Comparison of ENCODE assay signal across 23 cellular contexts in the genomic region with DNA sequence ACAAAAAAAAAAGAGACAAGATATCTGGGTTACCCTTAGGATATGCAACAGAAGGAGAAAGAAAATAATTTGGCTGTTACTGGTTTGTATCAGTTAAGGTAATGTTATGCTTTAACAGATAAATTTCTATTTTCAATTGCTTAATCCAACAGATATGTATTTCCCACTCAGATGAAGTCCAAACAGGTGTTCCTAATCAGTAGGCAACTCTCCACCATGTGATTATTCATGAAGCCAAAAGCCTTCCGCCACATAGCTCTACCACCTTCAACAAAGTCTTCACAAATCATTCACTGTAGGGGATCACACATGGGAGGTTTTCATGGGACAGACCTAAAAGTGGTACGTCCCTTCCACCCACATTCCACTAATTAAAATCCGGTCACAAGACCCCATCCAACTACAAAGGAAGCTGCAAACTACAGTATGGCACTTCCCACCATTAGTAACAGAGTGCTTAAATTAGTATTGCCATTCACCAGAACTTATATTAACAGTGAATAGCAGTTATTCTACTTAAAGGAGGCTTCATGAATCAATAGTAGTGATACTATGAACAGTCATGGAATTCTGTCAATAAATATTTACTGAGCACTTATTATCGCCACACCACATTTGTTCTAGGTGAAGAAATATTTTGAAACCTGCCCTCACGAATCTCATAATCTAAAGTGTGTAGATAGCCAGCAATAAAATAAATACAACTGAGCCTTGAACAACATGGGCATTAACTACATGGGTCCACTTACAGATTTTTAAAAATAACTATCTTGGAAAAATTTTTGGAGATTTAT.
A peak's percentile ranks its signal among the peaks of the same experiment; 100 is the strongest.
DNase-seq lines count a peak whose midpoint lies in the region; ATAC-seq, FAIRE-seq and TF ChIP-seq lines count a peak whose summit lies in the region.
"Had no signal": no experiment of that assay in that cellular context is flagged by ENCODE, and none has a peak within 500 bp of the region (broad histone marks: within the 10 kb centered on the region; RNA-seq: fewer than 3 reads in every experiment).

No MANE protein-coding gene starts in this region.

- no peak overlapping the region for H3K9ac ChIP-seq in H1 (replicated peaks in 1 of 4; ENCODE audit: extremely low read depth in 1 of 4, low read depth in 3 of 4, low read length in 3 of 4)
- H3K9ac ChIP-seq: BLaER1 had no signal

- no peak overlapping the region for H2BK20ac ChIP-seq in H1 (ENCODE audit: low read length)

- H2AFZ ChIP-seq in H1 (ENCODE audit: low read length): no peak overlapping the region
- H2AFZ ChIP-seq: PC-9 had no signal

- CTCF ChIA-PET in H1 (lab: Charles Lee; ENCODE audit: partially characterized antibody): interaction anchor here (0.6 kb wide), 1 partner anchor 34 kb away, joined by 3 read pairs; no protein-coding TSS in a partner anchor
- CTCF ChIA-PET in naive thymus-derived CD4-positive, alpha-beta T cell (lab: Charles Lee): no interaction called here

- TF ChIP-seq RAD21 in H1 (IDR thresholded peaks at IDR 0.05 in 1 of 2, conservative IDR thresholded peaks at IDR 0.05 in 1 of 2; ENCODE audit: low read depth in 2 of 2, low read length in 2 of 2): no peak

- H2BK15ac ChIP-seq in H1 (ENCODE audit: low read length): no peak overlapping the region

- H3K4ac ChIP-seq in H1 (replicated peaks; ENCODE audit: insufficient read length, low read depth, low read length): no peak overlapping the region

- peaks cover 0 to 1% of the 10 kb centered on the region in 2 experiments for H4K20me1 ChIP-seq in H1 (replicated peaks in 1 of 2; ENCODE audit: control insufficient read depth in 1 of 2, insufficient read depth in 2 of 2, low read length in 2 of 2)

- H3K27me3 ChIP-seq in H1 (replicated peaks in 1 of 4; ENCODE audit: control insufficient read depth in 3 of 4, extremely low read depth in 1 of 4, insufficient read depth in 3 of 4, low read length in 3 of 4): no peaks in the 10 kb centered on the region
- no peaks in the 10 kb centered on the region for H3K27me3 ChIP-seq in naive thymus-derived CD4-positive, alpha-beta T cell (ENCODE audit: control insufficient read depth in 2 of 2, insufficient read depth in 2 of 2, low read length in 2 of 2)
- H3K27me3 ChIP-seq: BLaER1 had no signal

- no peaks in the 10 kb centered on the region for H3K9me3 ChIP-seq in H1 (ENCODE audit: insufficient read depth in 2 of 2, low read depth in 1 of 2, low read length in 1 of 2)
- H3K9me3 ChIP-seq in naive thymus-derived CD4-positive, alpha-beta T cell (ENCODE audit: control insufficient read depth in 2 of 3, low read length in 3 of 3): no peaks in the 10 kb centered on the region
- H3K9me3 ChIP-seq: HAP-1 had no signal

- no peak overlapping the region for H4K8ac ChIP-seq in H1 (ENCODE audit: extremely low read depth, insufficient read depth, low read length)

- no peaks in the 10 kb centered on the region for H3K23me2 ChIP-seq in H1 (ENCODE audit: low read depth, low read length)

- H3K23ac ChIP-seq in H1 (ENCODE audit: insufficient read length): no peak overlapping the region

- no peaks in the 10 kb centered on the region for H3K27me3 Mint-ChIP-seq in naive thymus-derived CD4-positive, alpha-beta T cell
- H3K27me3 Mint-ChIP-seq: CD4-positive, alpha-beta memory T cell had no signal

- H3K9me3 Mint-ChIP-seq in naive thymus-derived CD4-positive, alpha-beta T cell: peaks cover 0 to 12% (median 5%) of the 10 kb centered on the region in 11 donors
- peaks cover 0 to 3% of the 10 kb centered on the region in 2 donors for H3K9me3 Mint-ChIP-seq in activated naive CD4-positive, alpha-beta T cell treated with anti-CD3 and anti-CD28 coated beads, Interleukin-2, amount 50 U/mL, for 72 hours

- DNase-seq in GM12892 (ENCODE audit: insufficient read length): no peak
- DNase-seq in H1 (ENCODE audit: low read depth in 1 of 2, low spot score in 2 of 2): no peak
- DNase-seq in naive thymus-derived CD4-positive, alpha-beta T cell: no peak
- DNase-seq in activated naive CD4-positive, alpha-beta T cell treated with anti-CD3 and anti-CD28 coated beads, Interleukin-2, amount 50 U/mL, for 72 hours (ENCODE audit: low spot score in 2 of 2): no peak
- DNase-seq in H4 (ENCODE audit: low spot score): no peak
- DNase-seq: CD4-positive, alpha-beta memory T cell; GF-D8; IMR-90; NCI-H1105; NCI-H146; NCI-H2029; NCI-H226; NCI-H510A treated with DMSO at 0.1 percent for 48 hours; NCI-H748 treated with DMSO at 0.1 percent for 48 hours; PC-9; SHP77 treated with DMSO at 0.1 percent for 48 hours; SW 1271 had no signal

- TF ChIP-seq POLR2A in GM12892 (IDR thresholded peaks at IDR 0.05; ENCODE audit: low read depth, low read length) (no peak), H1 (IDR thresholded peaks at IDR 0.05; ENCODE audit: control extremely low read depth in 1 of 2, low read depth in 2 of 2, low read length in 2 of 2) (no peak)

- POLR2A ChIA-PET in H1 (lab: Charles Lee; ENCODE audit: partially characterized antibody): interaction anchor here (0.8 kb wide), 1 partner anchor 299 kb away, joined by 3 read pairs; no protein-coding TSS in a partner anchor
- POLR2A ChIA-PET in naive thymus-derived CD4-positive, alpha-beta T cell (lab: Charles Lee): interaction anchor here (0.8 kb wide), 2 partner anchors 66 to 99 kb away, joined by 3 read pairs; no protein-coding TSS in a partner anchor

- peaks cover 5% of the 10 kb centered on the region; the same call in 1 of the 2 replicates for H3K79me1 ChIP-seq in H1 (ENCODE audit: low read depth, low read length)

- H2AK5ac ChIP-seq in H1 (ENCODE audit: low read depth, low read length): no peak overlapping the region

- TF ChIP-seq EP300 in H1 (IDR thresholded peaks at IDR 0.05; ENCODE audit: borderline replicate concordance in 1 of 2, low read depth in 2 of 2, low read length in 2 of 2): no peak

- H3K18ac ChIP-seq in H1 (ENCODE audit: extremely low read depth, low read length): 0 out of 2 replicates have a peak overlapping the region, but pooled peaks have one; percentile 39

- no peak overlapping the region for H4K5ac ChIP-seq in H1 (ENCODE audit: insufficient read length, low read depth, low read length)

- H3K27ac Mint-ChIP-seq in naive thymus-derived CD4-positive, alpha-beta T cell: peak overlapping the region in 5 of 9 donors; percentile 21 to 69 (median 60)
- H3K27ac Mint-ChIP-seq in activated naive CD4-positive, alpha-beta T cell treated with anti-CD3 and anti-CD28 coated beads, Interleukin-2, amount 50 U/mL, for 72 hours: no peak overlapping the region

- H3K79me2 ChIP-seq in H1 (ENCODE audit: control insufficient read depth in 1 of 2, insufficient read depth in 2 of 2, low read length in 2 of 2): peaks cover 0 to 4% of the 10 kb centered on the region in 2 experiments; a peak in 2 of 4 replicates

- H2BK120ac ChIP-seq in H1 (replicated peaks; ENCODE audit: low read depth, low read length): no peak overlapping the region

- no peak overlapping the region for H3K14ac ChIP-seq in H1 (ENCODE audit: insufficient read length)

- ATAC-seq in naive thymus-derived CD4-positive, alpha-beta T cell: no peak
- ATAC-seq in HG03457 (IDR thresholded peaks at IDR 0.05; ENCODE audit: unreplicated experiment) (no peak), HG02623 (IDR thresholded peaks at IDR 0.05; ENCODE audit: unreplicated experiment) (no peak)
- no peak for ATAC-seq in activated naive CD4-positive, alpha-beta T cell treated with anti-CD3 and anti-CD28 coated beads, Interleukin-2, amount 50 U/mL, for 72 hours

- no peak overlapping the region for H3K27ac ChIP-seq in H1 (ENCODE audit: low read depth, low read length)
- H3K27ac ChIP-seq in naive thymus-derived CD4-positive, alpha-beta T cell (ENCODE audit: low read depth, low read length): no peak overlapping the region
- H3K27ac ChIP-seq: BLaER1, PC-9, RWPE1, SK-N-MC had no signal

- H4K91ac ChIP-seq in H1 (replicated peaks; ENCODE audit: insufficient read length, low read length): no peak overlapping the region

- no peaks in the 10 kb centered on the region for H3K36me3 ChIP-seq in H1 (ENCODE audit: control insufficient read depth in 2 of 4, insufficient read depth in 4 of 4, low read length in 3 of 4)
- H3K36me3 ChIP-seq in naive thymus-derived CD4-positive, alpha-beta T cell (ENCODE audit: control insufficient read depth in 2 of 3, insufficient read depth in 3 of 3, low read length in 3 of 3): no peaks in the 10 kb centered on the region
- H3K36me3 ChIP-seq: BLaER1, HAP-1 had no signal

- intact Hi-C loops in naive thymus-derived CD4-positive, alpha-beta T cell (cut with micrococcal nuclease): no loop called here

- WGBS in H1 (ENCODE audit: extremely low coverage in 1 of 2, insufficient coverage in 1 of 2, insufficient read length in 1 of 2, insufficient replicate concordance in 2 of 2, low coverage in 1 of 2, low lambda C conversion rate in 2 of 2, missing lambda C conversion rate in 1 of 2), 2 experiments: 83% methylated on average over 5 of the region's 5 CpGs; no CpG with 5 or more reads in 1 of the 2 experiments

- no peak overlapping the region for H2BK5ac ChIP-seq in H1 (ENCODE audit: low read depth, low read length)

- peaks cover 0 to 26% (median 3%) of the 10 kb centered on the region in 5 donors for H3K36me3 Mint-ChIP-seq in naive thymus-derived CD4-positive, alpha-beta T cell
- H3K36me3 Mint-ChIP-seq in activated naive CD4-positive, alpha-beta T cell treated with anti-CD3 and anti-CD28 coated beads, Interleukin-2, amount 50 U/mL, for 72 hours: peaks cover 4 to 6% of the 10 kb centered on the region in 2 donors

- H3K4me2 ChIP-seq in H1 (ENCODE audit: insufficient read depth in 1 of 2, low read depth in 2 of 2, low read length in 2 of 2): no peak overlapping the region
- H3K4me2 ChIP-seq: BLaER1, PC-9 had no signal

- H3K4me3 Mint-ChIP-seq in naive thymus-derived CD4-positive, alpha-beta T cell: no peak overlapping the region
- H3K4me3 Mint-ChIP-seq: CD4-positive, alpha-beta memory T cell had no signal

- FAIRE-seq in GM12892 (lab: Jason Lieb, UNC) (peak; percentile 73), H1 (lab: Jason Lieb, UNC) (peak; percentile 52)

- peaks cover 28 to 66% (median 60%) of the 10 kb centered on the region in 7 donors for H3K4me1 Mint-ChIP-seq in naive thymus-derived CD4-positive, alpha-beta T cell

- no peak overlapping the region for H3K56ac ChIP-seq in H1 (replicated peaks; ENCODE audit: insufficient read length, low read depth, low read length)

- H2BK12ac ChIP-seq in H1 (ENCODE audit: low read depth, low read length): no peak overlapping the region

- H3K4me1 ChIP-seq in H1 (replicated peaks in 1 of 4; ENCODE audit: control insufficient read depth in 3 of 4, insufficient read depth in 4 of 4, low read length in 3 of 4): peaks cover 0 to 2% (median 0%) of the 10 kb centered on the region in 4 experiments; a peak in 2 of 7 replicates
- H3K4me1 ChIP-seq in naive thymus-derived CD4-positive, alpha-beta T cell (ENCODE audit: control insufficient read depth in 2 of 2, insufficient read depth in 2 of 2, low read length in 2 of 2): peaks cover 12 to 18% of the 10 kb centered on the region in 2 donors
- H3K4me1 ChIP-seq: HAP-1 had no signal

- no peak for TF ChIP-seq CTCF in H1 (IDR thresholded peaks at IDR 0.05; ENCODE audit: control extremely low read depth in 1 of 3, insufficient read depth in 1 of 3, low read depth in 1 of 3, low read length in 3 of 3)

- H3K4me3 ChIP-seq in H1 (ENCODE audit: extremely low read depth in 1 of 4, insufficient read depth in 2 of 4, low read depth in 3 of 4, low read length in 4 of 4): no peak overlapping the region
- no peak overlapping the region for H3K4me3 ChIP-seq in naive thymus-derived CD4-positive, alpha-beta T cell (ENCODE audit: low read length)
- H3K4me3 ChIP-seq: BLaER1, HAP-1, PC-9, SK-N-MC had no signal

Comparison
In these comparisons a context has a peak if more than half of its experiments do, and no peak if none do; other contexts are left out.
1. H3K27ac Mint-ChIP-seq: peak in naive thymus-derived CD4-positive, alpha-beta T cell (5 of 9); none in activated naive CD4-positive, alpha-beta T cell treated with anti-CD3 and anti-CD28 coated beads, Interleukin-2, amount 50 U/mL, for 72 hours (0 of 2).